Comparison of ENCODE assay signal across 9 cellular contexts in genomic region chr21:27564684-27565280, GRCh38.
DNase-seq lines count a peak whose midpoint lies in the region; ATAC-seq and TF ChIP-seq lines count a peak whose summit lies in the region.
"Had no signal": no experiment of that assay in that cellular context is flagged by ENCODE, and none has a peak within 500 bp of the region (broad histone marks: within the 10 kb centered on the region; RNA-seq: fewer than 3 reads in every experiment).

No MANE protein-coding gene starts in this region.

- no peak overlapping the region for H2AFZ ChIP-seq in MM.1S (ENCODE audit: low read length)

- no peaks in the 10 kb centered on the region for H4K20me1 ChIP-seq in MM.1S (ENCODE audit: insufficient read depth, low read length)

- H3K4me1 Mint-ChIP-seq in activated T-helper 17 cell treated with anti-CD3 and anti-CD28 coated beads, Interleukin-2, amount 50 U/mL, for 72 hours, result no peaks in the 10 kb centered on the region
- H3K4me1 Mint-ChIP-seq in T-helper 17 cell, result no peaks in the 10 kb centered on the region
- H3K4me1 Mint-ChIP-seq: naive B cell had no signal

- no peaks in the 10 kb centered on the region for H3K36me3 Mint-ChIP-seq in activated T-helper 17 cell treated with anti-CD3 and anti-CD28 coated beads, Interleukin-2, amount 50 U/mL, for 72 hours (ENCODE audit: low read depth)
- H3K36me3 Mint-ChIP-seq in T-helper 17 cell (ENCODE audit: low read depth), result no peaks in the 10 kb centered on the region
- H3K36me3 Mint-ChIP-seq: naive B cell had no signal

- H3K27ac ChIP-seq in MM.1S (ENCODE audit: low read length), result no peak overlapping the region
- no peak overlapping the region for H3K27ac ChIP-seq in adrenal gland
- no peak overlapping the region for H3K27ac ChIP-seq in suprapubic skin

- no peak for ATAC-seq in activated T-helper 17 cell treated with anti-CD3 and anti-CD28 coated beads, Interleukin-2, amount 50 U/mL, for 72 hours (replicated peaks)
- ATAC-seq in T-helper 17 cell, result no peak

- TF ChIP-seq POLR2A in adrenal gland (IDR thresholded peaks at IDR 0.05) (no peak), suprapubic skin (IDR thresholded peaks at IDR 0.05) (no peak)

- no peak for TF ChIP-seq EP300 in suprapubic skin (IDR thresholded peaks at IDR 0.05)

- peak; percentile 64 for DNase-seq in ELR (ENCODE audit: low read depth)
- peak; percentile 40 for DNase-seq in MM.1S
- peak; percentile 17 to 80 (median 42) for DNase-seq in adrenal gland
- peak; percentile 18 for DNase-seq in hepatic stellate cell (ENCODE audit: low spot score)
- no peak for DNase-seq in suprapubic skin (ENCODE audit: low spot score in 2 of 2)
- no peak for DNase-seq in stimulated activated naive CD4-positive, alpha-beta T cell (lab: John Stamatoyannopoulos, UW)
- no peak for DNase-seq in T-helper 17 cell
- DNase-seq: naive B cell had no signal

- H3F3A ChIP-seq in MM.1S (ENCODE audit: insufficient read depth, low read length), result no peaks in the 10 kb centered on the region

- TF ChIP-seq CTCF in MM.1S (IDR thresholded peaks at IDR 0.05; ENCODE audit: low read length) (peak; percentile 69), adrenal gland (IDR thresholded peaks at IDR 0.05) (peak; percentile 28 to 64 (median 54)), suprapubic skin (IDR thresholded peaks at IDR 0.05) (peak; percentile 21 to 48)

- no peaks in the 10 kb centered on the region for H3K9me3 ChIP-seq in MM.1S (replicated peaks; ENCODE audit: insufficient read depth, low read length)
- no peaks in the 10 kb centered on the region for H3K9me3 ChIP-seq in adrenal gland (replicated peaks in 1 of 3)
- no peaks in the 10 kb centered on the region for H3K9me3 ChIP-seq in suprapubic skin
- H3K9me3 ChIP-seq in T-helper 17 cell (ENCODE audit: control insufficient read depth, low read length, poor library complexity, severe bottlenecking), result no peaks in the 10 kb centered on the region

- H3K27me3 ChIP-seq in MM.1S (replicated peaks; ENCODE audit: insufficient read depth, low read length), result no peaks in the 10 kb centered on the region
- no peaks in the 10 kb centered on the region for H3K27me3 ChIP-seq in adrenal gland
- no peaks in the 10 kb centered on the region for H3K27me3 ChIP-seq in suprapubic skin

- H3K36me3 ChIP-seq in MM.1S (replicated peaks; ENCODE audit: insufficient read depth, low read length) (no peaks in the 10 kb centered on the region), adrenal gland (replicated peaks in 1 of 2) (no peaks in the 10 kb centered on the region), suprapubic skin (no peaks in the 10 kb centered on the region)

- H3K27ac Mint-ChIP-seq in activated T-helper 17 cell treated with anti-CD3 and anti-CD28 coated beads, Interleukin-2, amount 50 U/mL, for 72 hours, result no peak overlapping the region
- no peak overlapping the region for H3K27ac Mint-ChIP-seq in T-helper 17 cell
- H3K27ac Mint-ChIP-seq: naive B cell had no signal

- no peak overlapping the region for H3K4me3 ChIP-seq in MM.1S (ENCODE audit: low read length)
- no peak overlapping the region for H3K4me3 ChIP-seq in adrenal gland
- H3K4me3 ChIP-seq in suprapubic skin, result no peak overlapping the region

- intact Hi-C loops in adrenal gland (cut with DNase I), result loop anchor here in 1 of 2 donors (5.0 kb wide), 1 partner anchor 712 kb away; no protein-coding TSS in a partner anchor

- H3K4me1 ChIP-seq in MM.1S (ENCODE audit: low read length) (no peaks in the 10 kb centered on the region), adrenal gland (replicated peaks in 1 of 2) (no peaks in the 10 kb centered on the region), suprapubic skin (peaks cover 3% of the 10 kb centered on the region)

- H3K9me3 Mint-ChIP-seq in activated T-helper 17 cell treated with anti-CD3 and anti-CD28 coated beads, Interleukin-2, amount 50 U/mL, for 72 hours, result no peaks in the 10 kb centered on the region

- H3K27me3 Mint-ChIP-seq in activated T-helper 17 cell treated with anti-CD3 and anti-CD28 coated beads, Interleukin-2, amount 50 U/mL, for 72 hours, result no peaks in the 10 kb centered on the region
- no peaks in the 10 kb centered on the region for H3K27me3 Mint-ChIP-seq in T-helper 17 cell
- H3K27me3 Mint-ChIP-seq: naive B cell had no signal

- 36 to 56% (median 45%) methylated on average over 1 of the region's 1 CpG for WGBS in adrenal gland, 4 donors
- WGBS in suprapubic skin, result 71% methylated on average over 1 of the region's 1 CpG

- H3K9me2 ChIP-seq in MM.1S (replicated peaks; ENCODE audit: insufficient read depth, low read length), result no peaks in the 10 kb centered on the region

- H3K79me2 ChIP-seq in MM.1S (ENCODE audit: low read length), result no peaks in the 10 kb centered on the region

- no peak overlapping the region for H3K9ac ChIP-seq in MM.1S (ENCODE audit: low read length)

- H3K4me3 Mint-ChIP-seq in activated T-helper 17 cell treated with anti-CD3 and anti-CD28 coated beads, Interleukin-2, amount 50 U/mL, for 72 hours, result no peak overlapping the region
- no peak overlapping the region for H3K4me3 Mint-ChIP-seq in T-helper 17 cell
- H3K4me3 Mint-ChIP-seq: naive B cell had no signal

- no peak overlapping the region for H3K4me2 ChIP-seq in MM.1S (ENCODE audit: low read depth, low read length)

Comparison
In these comparisons a context has a peak if more than half of its experiments do, and no peak if none do; other contexts are left out.
1. DNase-seq: peak in ELR (single experiment), MM.1S (single experiment), adrenal gland (7 of 7) and hepatic stellate cell (single experiment); none in suprapubic skin (0 of 2), stimulated activated naive CD4-positive, alpha-beta T cell (0 of 6) and T-helper 17 cell (0 of 3).
2. Peak in every context shown above with its lines, with median percentiles within 50 percentile points of each other: CTCF ChIP-seq.